ENCODE assay signal across 28 cellular contexts in the genomic region with DNA sequence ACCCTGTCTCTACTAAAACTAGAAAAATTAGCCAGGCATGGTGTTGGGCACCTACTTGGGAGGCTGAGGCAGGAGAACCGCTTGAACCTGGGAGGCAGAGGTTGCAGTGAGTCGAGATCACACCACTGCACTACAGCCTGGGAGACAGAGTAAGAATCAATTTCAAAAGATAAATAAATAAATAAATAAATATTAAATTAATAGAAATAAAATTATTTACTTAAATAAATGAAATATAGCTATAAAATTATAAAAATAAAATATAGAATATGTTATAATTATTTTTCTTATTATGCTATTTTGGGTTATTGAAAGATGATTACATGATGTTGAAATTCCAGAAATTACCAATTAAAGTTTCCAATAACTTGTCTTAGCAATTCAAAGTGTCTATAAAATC.
DNase-seq lines count a peak whose midpoint lies in the region; ATAC-seq, FAIRE-seq and TF ChIP-seq lines count a peak whose summit lies in the region.
"Had no signal": no experiment of that assay in that cellular context is flagged by ENCODE, and none has a peak within 500 bp of the region (broad histone marks: within the 10 kb centered on the region; RNA-seq: fewer than 3 reads in every experiment).

No MANE protein-coding gene starts in this region.

- H3K27me3 ChIP-seq in GM23338 (ENCODE audit: insufficient read depth) = no peaks in the 10 kb centered on the region
- no peaks in the 10 kb centered on the region for H3K27me3 ChIP-seq in pancreas
- no peaks in the 10 kb centered on the region for H3K27me3 ChIP-seq in HAP-1 (ENCODE audit: low read depth)
- H3K27me3 ChIP-seq: BLaER1 treated with 17β-estradiol and CSF1 and Interleukin-3, amounts not matched to agents 10 nM and 100 nM had no signal

- ATAC-seq in GM23338 = no peak
- no peak for ATAC-seq in pancreas
- ATAC-seq: A549; CD8-positive, alpha-beta T cell had no signal

- TF ChIP-seq CTCF in GM23338 (conservative IDR thresholded peaks at IDR 0.05; ENCODE audit: low read depth in 2 of 2) = no peak
- no peak for TF ChIP-seq CTCF in pancreas (IDR thresholded peaks at IDR 0.05)

- H3K9me3 Mint-ChIP-seq in GM23338 = no peaks in the 10 kb centered on the region
- H3K9me3 Mint-ChIP-seq in activated T-helper 1 cell treated with anti-CD3 and anti-CD28 coated beads, Interleukin-12 subunit alpha, Interleukin-12 subunit beta, Interleukin-2, Interleukin-4 antibody, amounts not matched to agents 30 ng/mL and 10 ng/mL and 1 ng/mL, durations not matched to agents 14 hours and 24 hours and 36 hours = peaks cover 4% of the 10 kb centered on the region

- WGBS in pancreas, 2 donors = 77 to 96% methylated on average over 2 of the region's 2 CpGs

- DNase-seq in GM23338 (ENCODE audit: low spot score) (no peak), frontal cortex (ENCODE audit: low spot score in 2 of 2) (no peak), pancreas (no peak), DMS114 treated with DMSO at 0.1 percent for 48 hours (lab: John Stamatoyannopoulos, UW; ENCODE audit: unreplicated experiment) (no peak), germinal center (ENCODE audit: low spot score) (no peak), HAP-1 (ENCODE audit: low spot score in 2 of 2) (no peak)
- no peak for DNase-seq in activated T-helper 1 cell treated with anti-CD3 and anti-CD28 coated beads, Interleukin-12 subunit alpha, Interleukin-12 subunit beta, Interleukin-2, Interleukin-4 antibody, amounts not matched to agents 30 ng/mL and 10 ng/mL and 1 ng/mL, durations not matched to agents 14 hours and 24 hours and 36 hours (ENCODE audit: low spot score)
- DNase-seq: 8988T; AML-193; Caco-2; Calu3; CD4-positive, alpha-beta T cell; CD8-positive, alpha-beta T cell; DMS153; DMS53; DMS79; DND-41; EL; GDM1 had no signal

- H3F3A ChIP-seq in GM23338 (replicated peaks; ENCODE audit: low read depth) = no peaks in the 10 kb centered on the region

- H3K4me3 ChIP-seq in GM23338 (no peak overlapping the region), pancreas (no peak overlapping the region), HAP-1 (no peak overlapping the region)
- H3K4me3 ChIP-seq: A549; BLaER1 treated with 17β-estradiol and CSF1 and Interleukin-3, amounts not matched to agents 10 nM and 100 nM; GM12878 had no signal

- H3K27ac ChIP-seq in GM23338 (ENCODE audit: low read depth) (no peak overlapping the region), pancreas (no peak overlapping the region)
- H3K27ac ChIP-seq: A549; BLaER1 treated with 17β-estradiol and CSF1 and Interleukin-3, amounts not matched to agents 10 nM and 100 nM; C4-2B had no signal

- no peaks in the 10 kb centered on the region for H3K79me2 ChIP-seq in GM23338 (replicated peaks; ENCODE audit: insufficient read depth)

- H3K9me3 ChIP-seq in pancreas = no peaks in the 10 kb centered on the region
- H3K9me3 ChIP-seq in HAP-1 = no peaks in the 10 kb centered on the region
- H3K9me3 ChIP-seq: A549; BLaER1 treated with 17β-estradiol and CSF1 and Interleukin-3, amounts not matched to agents 10 nM and 100 nM; Caco-2 had no signal

- no peaks in the 10 kb centered on the region for H3K9me2 ChIP-seq in GM23338 (ENCODE audit: insufficient read depth)

- intact Hi-C loops in pancreas (cut with DNase I) = no loop called here
- intact Hi-C loops in activated T-helper 1 cell treated with anti-CD3 and anti-CD28 coated beads, Interleukin-12 subunit alpha, Interleukin-12 subunit beta, Interleukin-2, Interleukin-4 antibody, amounts not matched to agents 30 ng/mL and 10 ng/mL and 1 ng/mL, durations not matched to agents 14 hours and 24 hours and 36 hours (cut with micrococcal nuclease) = no loop called here

- H3K4me2 ChIP-seq in GM23338 = no peak overlapping the region
- H3K4me2 ChIP-seq: A549; BLaER1 treated with 17β-estradiol and CSF1 and Interleukin-3, amounts not matched to agents 10 nM and 100 nM had no signal

- H3K4me3 Mint-ChIP-seq in GM23338 = no peak overlapping the region
- no peak overlapping the region for H3K4me3 Mint-ChIP-seq in activated T-helper 1 cell treated with anti-CD3 and anti-CD28 coated beads, Interleukin-12 subunit alpha, Interleukin-12 subunit beta, Interleukin-2, Interleukin-4 antibody, amounts not matched to agents 30 ng/mL and 10 ng/mL and 1 ng/mL, durations not matched to agents 14 hours and 24 hours and 36 hours
- H3K4me3 Mint-ChIP-seq: B cell; CD4-positive, alpha-beta T cell; CD8-positive, alpha-beta T cell had no signal

- H3K27me3 Mint-ChIP-seq in GM23338 (ENCODE audit: insufficient read depth, low read depth, poor library complexity) = no peaks in the 10 kb centered on the region
- no peaks in the 10 kb centered on the region for H3K27me3 Mint-ChIP-seq in activated T-helper 1 cell treated with anti-CD3 and anti-CD28 coated beads, Interleukin-12 subunit alpha, Interleukin-12 subunit beta, Interleukin-2, Interleukin-4 antibody, amounts not matched to agents 30 ng/mL and 10 ng/mL and 1 ng/mL, durations not matched to agents 14 hours and 24 hours and 36 hours (ENCODE audit: insufficient read depth)
- H3K27me3 Mint-ChIP-seq: B cell; CD4-positive, alpha-beta T cell had no signal

- peak overlapping the region; percentile 70; the same call in 1 of the 2 replicates for H2AFZ ChIP-seq in GM23338

- no peaks in the 10 kb centered on the region for H4K20me1 ChIP-seq in GM23338 (replicated peaks; ENCODE audit: insufficient read depth)
- H4K20me1 ChIP-seq: BLaER1 treated with 17β-estradiol and CSF1 and Interleukin-3, amounts not matched to agents 10 nM and 100 nM had no signal

- H3K27ac Mint-ChIP-seq in GM23338 = no peak overlapping the region
- no peak overlapping the region for H3K27ac Mint-ChIP-seq in activated T-helper 1 cell treated with anti-CD3 and anti-CD28 coated beads, Interleukin-12 subunit alpha, Interleukin-12 subunit beta, Interleukin-2, Interleukin-4 antibody, amounts not matched to agents 30 ng/mL and 10 ng/mL and 1 ng/mL, durations not matched to agents 14 hours and 24 hours and 36 hours
- H3K27ac Mint-ChIP-seq: B cell; CD4-positive, alpha-beta T cell; CD8-positive, alpha-beta T cell had no signal

- H3K36me3 Mint-ChIP-seq in GM23338 (ENCODE audit: low read depth) = no peaks in the 10 kb centered on the region
- H3K36me3 Mint-ChIP-seq in activated T-helper 1 cell treated with anti-CD3 and anti-CD28 coated beads, Interleukin-12 subunit alpha, Interleukin-12 subunit beta, Interleukin-2, Interleukin-4 antibody, amounts not matched to agents 30 ng/mL and 10 ng/mL and 1 ng/mL, durations not matched to agents 14 hours and 24 hours and 36 hours (ENCODE audit: low read depth) = no peaks in the 10 kb centered on the region
- H3K36me3 Mint-ChIP-seq: CD8-positive, alpha-beta T cell had no signal

- H3K4me1 Mint-ChIP-seq in GM23338 = peaks cover 9% of the 10 kb centered on the region
- no peaks in the 10 kb centered on the region for H3K4me1 Mint-ChIP-seq in activated T-helper 1 cell treated with anti-CD3 and anti-CD28 coated beads, Interleukin-12 subunit alpha, Interleukin-12 subunit beta, Interleukin-2, Interleukin-4 antibody, amounts not matched to agents 30 ng/mL and 10 ng/mL and 1 ng/mL, durations not matched to agents 14 hours and 24 hours and 36 hours (ENCODE audit: low read depth)
- H3K4me1 Mint-ChIP-seq: B cell had no signal

- FAIRE-seq in colon (lab: Jason Lieb, UNC) = peak; percentile 36
- FAIRE-seq in frontal cortex (lab: Jason Lieb, UNC) = peak; percentile 94
- peak; percentile 81 for FAIRE-seq in pancreas (lab: Jason Lieb, UNC)
- FAIRE-seq: A549, D721Med, GM12878, GM12892, GM18507 had no signal

- H3K4me1 ChIP-seq in GM23338 (ENCODE audit: insufficient read depth) (peaks cover 7% of the 10 kb centered on the region; the same call in 1 of the 2 replicates), pancreas (no peaks in the 10 kb centered on the region), HAP-1 (no peaks in the 10 kb centered on the region)
- H3K4me1 ChIP-seq: A549; BLaER1 treated with 17β-estradiol and CSF1 and Interleukin-3, amounts not matched to agents 10 nM and 100 nM; Caco-2 had no signal

- H3K36me3 ChIP-seq in GM23338 (ENCODE audit: insufficient read depth) (no peaks in the 10 kb centered on the region), pancreas (no peaks in the 10 kb centered on the region), HAP-1 (replicated peaks) (no peaks in the 10 kb centered on the region)
- H3K36me3 ChIP-seq: BLaER1 treated with 17β-estradiol and CSF1 and Interleukin-3, amounts not matched to agents 10 nM and 100 nM had no signal

- in situ Hi-C loops in HAP-1 (cut with MboI; ENCODE audit: low sequenced_read_pairs) = no loop called here

TF ChIP-seq in GM23338, 12 proteins besides CTCF, POLR2A, EP300 and RAD21 (continues in another document):
- TF ChIP-seq ZNF114 (CRISPR knock-in tag; IDR thresholded peaks at IDR 0.05) (no peak), STAT1 (IDR thresholded peaks at IDR 0.05; ENCODE audit: unreplicated experiment) (no peak), NANOG (IDR thresholded peaks at IDR 0.05; ENCODE audit: borderline replicate concordance) (no peak)
